In the genomic region with DNA sequence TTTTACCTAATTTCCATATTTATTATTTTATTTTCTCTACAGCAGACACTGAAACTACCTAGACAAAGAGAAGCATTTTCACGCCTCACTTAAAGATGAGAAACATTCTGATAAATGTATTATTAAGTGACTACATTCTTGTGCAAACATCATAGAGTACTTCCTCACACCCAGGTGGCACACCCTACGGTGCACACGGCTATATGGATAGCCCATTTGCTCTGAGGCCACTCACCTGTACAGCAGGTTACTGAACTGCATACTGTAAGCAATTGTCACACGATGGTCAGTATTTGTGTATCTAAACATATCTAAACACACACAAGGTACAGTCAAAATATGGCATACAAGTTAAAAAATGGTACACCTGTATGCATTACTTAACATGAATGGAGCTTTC, we compare ENCODE assay signal across 19 cellular contexts.
"Had no signal": no experiment of that assay in that cellular context is flagged by ENCODE, and none has a peak within 500 bp of the region (broad histone marks: within the 10 kb centered on the region; RNA-seq: fewer than 3 reads in every experiment).

No MANE protein-coding gene starts in this region.

- H3K27ac ChIP-seq: colonic mucosa, neutrophil, psoas muscle, right lobe of liver, spleen, tibial nerve had no signal

- H3K9me3 ChIP-seq: colonic mucosa, neutrophil, psoas muscle, right lobe of liver, tibial nerve had no signal

- H3K4me3 ChIP-seq: colonic mucosa, psoas muscle, right lobe of liver, spleen, tibial nerve had no signal

- ATAC-seq: naive thymus-derived CD4-positive, alpha-beta T cell; psoas muscle; right lobe of liver; stimulated activated memory B cell treated with anti-CD40 and anti-IgM and Interleukin-4, amounts not matched to agents 10 μg/mL and 1 μg/mL and 100 μg/mL, for 72 hours had no signal

- H3K9me3 Mint-ChIP-seq: endodermal cell; stimulated activated naive CD8-positive, alpha-beta T cell treated with anti-CD3 and anti-CD28 coated beads, Interleukin-15, Interleukin-2, amounts not matched to agents 100 ng/mL and 50 ng/mL, for 24 hours had no signal

- H3K36me3 ChIP-seq: colonic mucosa, neutrophil, right lobe of liver, spleen, tibial nerve had no signal

- DNase-seq: colonic mucosa; effector CD4-positive, alpha-beta T cell; endodermal cell; foreskin melanocyte; head of caudate nucleus; hippocampal formation; mesendoderm; naive thymus-derived CD4-positive, alpha-beta T cell; psoas muscle; retina; right lobe of liver; spleen; stimulated activated CD4-positive, alpha-beta T cell treated with anti-CD3 and anti-CD28 coated beads, Interleukin-15, amount 100 ng/mL, for 24 hours; stimulated activated CD4-positive, alpha-beta T cell treated with anti-CD3 and anti-CD28 coated beads, Interleukin-1b, Interleukin-23, amount 100 ng/mL, for 48 hours; stimulated activated CD4-positive, alpha-beta T cell treated with anti-CD3 and anti-CD28 coated beads, Interleukin-4, amount 100 ng/mL, for 24 hours had no signal

- H3K27me3 ChIP-seq: colonic mucosa, neutrophil, right lobe of liver, spleen, tibial nerve had no signal

- H3K27me3 Mint-ChIP-seq: naive thymus-derived CD4-positive, alpha-beta T cell; stimulated activated memory B cell treated with anti-CD40 and anti-IgM and Interleukin-4, amounts not matched to agents 10 μg/mL and 1 μg/mL and 100 μg/mL, for 72 hours; stimulated activated naive CD8-positive, alpha-beta T cell treated with anti-CD3 and anti-CD28 coated beads, Interleukin-15, Interleukin-2, amounts not matched to agents 100 ng/mL and 50 ng/mL, for 24 hours had no signal

- H3K36me3 Mint-ChIP-seq: naive thymus-derived CD4-positive, alpha-beta T cell; stimulated activated memory B cell treated with anti-CD40 and anti-IgM and Interleukin-4, amounts not matched to agents 10 μg/mL and 1 μg/mL and 100 μg/mL, for 72 hours had no signal

- H3K4me1 ChIP-seq: colonic mucosa, psoas muscle, right lobe of liver, spleen, tibial nerve had no signal

- H3K4me3 Mint-ChIP-seq: endodermal cell; naive thymus-derived CD4-positive, alpha-beta T cell; stimulated activated memory B cell treated with anti-CD40 and anti-IgM and Interleukin-4, amounts not matched to agents 10 μg/mL and 1 μg/mL and 100 μg/mL, for 72 hours; stimulated activated naive CD8-positive, alpha-beta T cell treated with anti-CD3 and anti-CD28 coated beads, Interleukin-15, Interleukin-2, amounts not matched to agents 100 ng/mL and 50 ng/mL, for 24 hours had no signal

- H3K4me1 Mint-ChIP-seq: endodermal cell; naive thymus-derived CD4-positive, alpha-beta T cell; stimulated activated memory B cell treated with anti-CD40 and anti-IgM and Interleukin-4, amounts not matched to agents 10 μg/mL and 1 μg/mL and 100 μg/mL, for 72 hours had no signal

- H3K27ac Mint-ChIP-seq: endodermal cell; naive thymus-derived CD4-positive, alpha-beta T cell; stimulated activated memory B cell treated with anti-CD40 and anti-IgM and Interleukin-4, amounts not matched to agents 10 μg/mL and 1 μg/mL and 100 μg/mL, for 72 hours; stimulated activated naive CD8-positive, alpha-beta T cell treated with anti-CD3 and anti-CD28 coated beads, Interleukin-15, Interleukin-2, amounts not matched to agents 100 ng/mL and 50 ng/mL, for 24 hours had no signal
